ENCODE assay signal across 9 cellular contexts in genomic region chr4:73776363-73776762, GRCh38. TPM values are rescaled to one million over a fixed set of nuclear protein-coding genes. Genes with fewer than 3 reads are reported as not detected.
DNase-seq lines count a peak whose midpoint lies in the region; ATAC-seq and TF ChIP-seq lines count a peak whose summit lies in the region.
"Had no signal": no experiment of that assay in that cellular context is flagged by ENCODE, and none has a peak within 500 bp of the region (broad histone marks: within the 10 kb centered on the region; RNA-seq: fewer than 3 reads in every experiment).

No MANE protein-coding gene starts in this region.

- H3K9me3 ChIP-seq in osteoblast (ENCODE audit: low read depth, low read length) = no peaks in the 10 kb centered on the region

- H3K4me1 ChIP-seq in osteoblast (ENCODE audit: insufficient read depth, low read length) = peaks cover 13% of the 10 kb centered on the region
- H3K4me1 ChIP-seq: parathyroid adenoma had no signal

- POLR2A ChIA-PET in HEK293T (lab: Yijun Ruan, JAX) = no interaction called here

- peak overlapping the region; percentile 23 for H3K4me2 ChIP-seq in osteoblast (ENCODE audit: insufficient read depth, low read length)

- H4K20me1 ChIP-seq in osteoblast (ENCODE audit: insufficient read depth, low read length) = no peaks in the 10 kb centered on the region

- no peak overlapping the region for H3K27ac ChIP-seq in osteoblast (ENCODE audit: low read depth, low read length)
- H3K27ac ChIP-seq: parathyroid adenoma had no signal

- H3K27me3 ChIP-seq in osteoblast (ENCODE audit: insufficient read depth, low read length) = no peaks in the 10 kb centered on the region

- CTCF ChIA-PET in HEK293T (lab: Yijun Ruan, JAX) = no interaction called here

- TF ChIP-seq CTCF in epithelial cell of esophagus (IDR thresholded peaks at IDR 0.05; ENCODE audit: insufficient read depth, low read depth, low read length, missing control alignments) (no peak), osteoblast (IDR thresholded peaks at IDR 0.05; ENCODE audit: extremely low read depth, low read depth, low read length) (no peak)

- H2AFZ ChIP-seq in osteoblast (ENCODE audit: low read length) = no peak overlapping the region
- H2AFZ ChIP-seq: parathyroid adenoma had no signal

- H3K79me2 ChIP-seq in osteoblast (ENCODE audit: insufficient read depth, low read length) = no peaks in the 10 kb centered on the region
- H3K79me2 ChIP-seq: parathyroid adenoma had no signal

- DNase-seq in DMS53 (lab: John Stamatoyannopoulos, UW) (peak; percentile 81), NCI-H69 (lab: John Stamatoyannopoulos, UW) (peak; percentile 72), epithelial cell of esophagus (ENCODE audit: low read depth) (peak; percentile 34), osteoblast (ENCODE audit: insufficient read length, low spot score, missing footprints) (peak; percentile 22), HEK293T (ENCODE audit: extremely low spot score) (no peak), amniotic stem cell (lab: John Stamatoyannopoulos, UW) (no peak)
- DNase-seq in stimulated activated CD4-positive, alpha-beta T cell treated with anti-CD3 and anti-CD28 coated beads, Interleukin-15, amount 100 ng/mL, for 24 hours = no peak

- H3K36me3 ChIP-seq in osteoblast (ENCODE audit: insufficient read depth, low read length) = no peaks in the 10 kb centered on the region

- ATAC-seq in HG03039 (IDR thresholded peaks at IDR 0.05; ENCODE audit: unreplicated experiment) = no peak

- H3K4me3 ChIP-seq in epithelial cell of esophagus (ENCODE audit: low read length) (no peak overlapping the region), osteoblast (ENCODE audit: insufficient read depth, low read length) (no peak overlapping the region)

TF ChIP-seq in HEK293T, 16 proteins besides CTCF, POLR2A, EP300 and RAD21:
- TF ChIP-seq SUZ12 (IDR thresholded peaks at IDR 0.05) (no peak), SP1 (IDR thresholded peaks at IDR 0.05) (no peak), L3MBTL2 (conservative IDR thresholded peaks at IDR 0.05) (no peak), CTBP1 (IDR thresholded peaks at IDR 0.05; ENCODE audit: borderline replicate concordance) (no peak), PKNOX1 (IDR thresholded peaks at IDR 0.05) (no peak), ZNF384 (IDR thresholded peaks at IDR 0.05) (no peak), FOXM1 (IDR thresholded peaks at IDR 0.05; ENCODE audit: borderline replicate concordance) (no peak), TARDBP (IDR thresholded peaks at IDR 0.05) (no peak), BHLHE40 (IDR thresholded peaks at IDR 0.05; ENCODE audit: borderline replicate concordance) (no peak), HDGF (IDR thresholded peaks at IDR 0.05; ENCODE audit: borderline replicate concordance) (no peak)

RNA-seq across cellular contexts. Expression of gene CXCL8, which starts 36.0 kb away (rescaled TPM):
- 1.5 and 5.8 TPM in 2 replicates for total RNA-seq in osteoblast

Comparison
In these comparisons a context has a peak if more than half of its experiments do, and no peak if none do; other contexts are left out.
1. DNase-seq: peak in DMS53 (single experiment), NCI-H69 (single experiment), epithelial cell of esophagus (single experiment) and osteoblast (single experiment); none in HEK293T (single experiment), stimulated activated CD4-positive, alpha-beta T cell treated with anti-CD3 and anti-CD28 coated beads, Interleukin-15, amount 100 ng/mL, for 24 hours (single experiment) and amniotic stem cell (single experiment).